Comparison of ENCODE assay signal across 19 cellular contexts in the genomic region with DNA sequence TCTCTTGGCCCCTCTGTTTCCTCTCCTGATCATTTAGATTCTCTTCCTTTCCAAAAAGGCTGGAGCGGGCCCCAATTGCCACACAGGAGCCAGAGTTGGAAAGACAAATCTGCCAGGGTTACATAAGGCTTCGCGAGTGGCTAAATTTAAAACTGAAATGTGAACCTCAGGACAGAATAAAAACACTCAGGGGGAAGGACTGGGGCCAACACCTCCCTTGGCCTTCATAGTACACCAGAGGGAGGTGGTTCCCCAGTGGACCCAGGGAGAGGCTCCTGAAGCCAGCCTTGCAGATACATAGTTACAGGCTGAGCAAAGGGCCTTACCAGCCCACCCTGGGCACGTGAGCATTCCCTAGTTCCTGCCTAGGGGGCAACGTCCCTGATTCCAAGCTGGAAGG.
DNase-seq lines count a peak whose midpoint lies in the region; ATAC-seq and TF ChIP-seq lines count a peak whose summit lies in the region.
"Had no signal": no experiment of that assay in that cellular context is flagged by ENCODE, and none has a peak within 500 bp of the region (broad histone marks: within the 10 kb centered on the region; RNA-seq: fewer than 3 reads in every experiment).

No MANE protein-coding gene starts in this region.

- no peak for TF ChIP-seq CTCF in AG10803 (conservative IDR thresholded peaks at IDR 0.05; ENCODE audit: low read length)
- peak in 3 of 4 experiments; percentile 15 to 38 (median 28) for TF ChIP-seq CTCF in gastroesophageal sphincter (IDR thresholded peaks at IDR 0.05)
- TF ChIP-seq CTCF in right atrium auricular region (IDR thresholded peaks at IDR 0.05) = no peak
- TF ChIP-seq CTCF in spleen (IDR thresholded peaks at IDR 0.05 in 8 of 11, conservative IDR thresholded peaks at IDR 0.05 in 3 of 11) = no peak

- peaks cover 0 to 2% (median 0%) of the 10 kb centered on the region in 3 donors for H3K9me3 ChIP-seq in gastroesophageal sphincter
- H3K9me3 ChIP-seq in right atrium auricular region = no peaks in the 10 kb centered on the region
- peaks cover 0 to 10% (median 5%) of the 10 kb centered on the region in 8 donors for H3K9me3 ChIP-seq in spleen
- H3K9me3 ChIP-seq: MG63 had no signal

- H3K4me3 ChIP-seq in AG10803 (ENCODE audit: low read length) = no peak overlapping the region
- H3K4me3 ChIP-seq in gastroesophageal sphincter = no peak overlapping the region
- H3K4me3 ChIP-seq in right atrium auricular region = no peak overlapping the region
- no peak overlapping the region for H3K4me3 ChIP-seq in spleen
- H3K4me3 ChIP-seq: BLaER1, MG63 had no signal

- H3K36me3 ChIP-seq in gastroesophageal sphincter (no peaks in the 10 kb centered on the region), right atrium auricular region (no peaks in the 10 kb centered on the region), spleen (no peaks in the 10 kb centered on the region)
- H3K36me3 ChIP-seq: BLaER1, MG63 had no signal

- intact Hi-C loops in spleen (cut with DNase I; ENCODE audit: low total_unique reads) = no loop called here

- DNase-seq in AG10803 (ENCODE audit: low read depth) = peak; percentile 11
- no peak for DNase-seq in right atrium auricular region (ENCODE audit: low spot score)
- DNase-seq in spleen = peak; percentile 18
- no peak for DNase-seq in epidermal melanocyte (ENCODE audit: insufficient read length, low spot score)
- no peak for DNase-seq in NCI-H146 treated with DMSO at 0.1 percent for 48 hours (lab: John Stamatoyannopoulos, UW; ENCODE audit: unreplicated experiment)
- DNase-seq: DMS 273 treated with DMSO at 0.1 percent for 48 hours, MG63, NCI-H1105 treated with DMSO at 0.1 percent for 48 hours, NCI-H1930, NCI-H2171 treated with DMSO at 0.1 percent for 48 hours, NCI-H510A, NCI-H82, SHP77 had no signal

- H3K27me3 ChIP-seq in gastroesophageal sphincter (no peaks in the 10 kb centered on the region), right atrium auricular region (no peaks in the 10 kb centered on the region), spleen (replicated peaks in 1 of 7) (peaks cover 0 to 14% (median 0%) of the 10 kb centered on the region in 7 donors)
- H3K27me3 ChIP-seq: BLaER1 had no signal

- TF ChIP-seq POLR2A in gastroesophageal sphincter (IDR thresholded peaks at IDR 0.05) (no peak), spleen (IDR thresholded peaks at IDR 0.05) (no peak)

- ATAC-seq in gastroesophageal sphincter (peak; percentile 82), HG03097 (IDR thresholded peaks at IDR 0.05; ENCODE audit: low FRiP score, unreplicated experiment) (no peak), HG02840 (IDR thresholded peaks at IDR 0.05; ENCODE audit: low FRiP score, unreplicated experiment) (no peak)
- ATAC-seq: HepG2 had no signal

- H3K27ac ChIP-seq in gastroesophageal sphincter = peak overlapping the region; percentile 0 to 72 (median 38)
- peak overlapping the region; percentile 80 to 81 for H3K27ac ChIP-seq in right atrium auricular region
- H3K27ac ChIP-seq in spleen = no peak overlapping the region
- H3K27ac ChIP-seq: 22Rv1, BLaER1 had no signal

- TF ChIP-seq EP300 in gastroesophageal sphincter (IDR thresholded peaks at IDR 0.05) = no peak

- peaks cover 3 to 26% (median 7%) of the 10 kb centered on the region in 3 donors for H3K4me1 ChIP-seq in gastroesophageal sphincter
- peaks cover 0 to 27% of the 10 kb centered on the region in 2 donors for H3K4me1 ChIP-seq in right atrium auricular region
- no peaks in the 10 kb centered on the region for H3K4me1 ChIP-seq in spleen

- WGBS in gastroesophageal sphincter (ENCODE audit: low coverage in 1 of 2), 2 donors = 22 to 45% methylated on average over 2 to 5 of the region's 5 CpGs
- 66 to 88% (median 74%) methylated on average over 5 of the region's 5 CpGs for WGBS in spleen, 5 donors

Comparison
In these comparisons a context has a peak if more than half of its experiments do, and no peak if none do; other contexts are left out.
1. DNase-seq: peak in AG10803 (single experiment) and spleen (single experiment); none in right atrium auricular region (single experiment), epidermal melanocyte (single experiment) and NCI-H146 treated with DMSO at 0.1 percent for 48 hours (single experiment).
2. CTCF ChIP-seq: peak in gastroesophageal sphincter (3 of 4); none in AG10803 (single experiment), right atrium auricular region (0 of 2) and spleen (0 of 11).
3. H3K27ac ChIP-seq: peak in gastroesophageal sphincter (4 of 4) and right atrium auricular region (2 of 2); none in spleen (0 of 8).